Comparison of ENCODE assay signal across 8 cellular contexts in the genomic region with DNA sequence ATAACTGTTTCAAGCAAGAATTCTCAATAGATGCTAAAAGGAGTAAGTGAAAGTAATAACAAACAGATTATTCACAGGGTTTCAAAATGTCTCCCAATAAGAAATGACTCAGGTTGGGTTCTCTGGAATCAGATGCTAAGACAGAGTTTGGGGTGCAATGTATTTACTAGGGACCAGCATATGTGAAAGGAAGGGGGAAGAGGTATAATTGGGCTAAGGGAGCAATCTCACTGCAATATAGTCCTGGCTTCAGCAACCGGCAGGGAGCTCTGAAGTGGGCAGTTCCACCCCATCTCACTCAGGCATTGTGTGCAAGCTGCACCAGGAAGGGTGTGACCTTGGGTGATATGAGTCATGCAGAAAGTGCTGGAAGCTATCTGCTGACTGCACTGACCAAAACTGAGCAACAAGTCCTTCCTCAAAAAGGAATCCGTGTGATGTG. TPM values are rescaled to one million over a fixed set of nuclear protein-coding genes. Genes with fewer than 3 reads are reported as not detected.
DNase-seq lines count a peak whose midpoint lies in the region; ATAC-seq and TF ChIP-seq lines count a peak whose summit lies in the region.

No MANE protein-coding gene starts in this region.

- H3K27ac ChIP-seq in esophagus (ENCODE audit: low read depth in 2 of 2, low read length in 1 of 2), result peak overlapping the region; percentile 66 to 82
- peak overlapping the region; percentile 11 for H3K27ac ChIP-seq in vagina

- WGBS in esophagus, 2 donors, result 28 to 30% methylated on average over 2 of the region's 2 CpGs

- H3K4me3 ChIP-seq in esophagus (ENCODE audit: low read depth in 1 of 2, low read length in 2 of 2) (no peak overlapping the region), vagina (no peak overlapping the region)

- TF ChIP-seq CTCF in vagina (IDR thresholded peaks at IDR 0.05), result no peak

- H3K36me3 ChIP-seq in esophagus (ENCODE audit: control insufficient read depth in 2 of 2, insufficient read depth in 2 of 2, low read length in 1 of 2) (no peaks in the 10 kb centered on the region), vagina (no peaks in the 10 kb centered on the region)

- H3K27me3 ChIP-seq in esophagus (ENCODE audit: control insufficient read depth in 1 of 2, insufficient read depth in 2 of 2, low read length in 2 of 2), result no peaks in the 10 kb centered on the region
- H3K27me3 ChIP-seq in vagina, result no peaks in the 10 kb centered on the region

- no peak for TF ChIP-seq POLR2A in vagina (IDR thresholded peaks at IDR 0.05)

- H3K4me1 ChIP-seq in esophagus (ENCODE audit: control insufficient read depth in 2 of 2, insufficient read depth in 2 of 2, low read length in 1 of 2) (no peaks in the 10 kb centered on the region), vagina (peaks cover 14% of the 10 kb centered on the region)

- H3K9me3 ChIP-seq in esophagus (ENCODE audit: control insufficient read depth in 2 of 2, insufficient read depth in 1 of 2, low read depth in 1 of 2, low read length in 1 of 2), result peaks cover 0 to 2% of the 10 kb centered on the region in 2 donors
- H3K9me3 ChIP-seq in vagina, result no peaks in the 10 kb centered on the region

- DNase-seq in DMS53 (lab: John Stamatoyannopoulos, UW) (peak; percentile 85), HUDEP-2 (lab: John Stamatoyannopoulos, UW; ENCODE audit: unreplicated experiment in 76 of 76) (peak in 73 of 76 experiments; percentile 4 to 82 (median 52)), non-pigmented ciliary epithelial cell (ENCODE audit: low read depth) (peak; percentile 78), vagina (ENCODE audit: extremely low spot score in 2 of 2) (no peak), DMS153 (lab: John Stamatoyannopoulos, UW) (no peak)
- DNase-seq in activated CD4-positive, alpha-beta T cell treated with anti-CD3 and anti-CD28 coated beads, Interleukin-2, amount 50 U/mL, for 1 hour, result peak; percentile 34

- peak; percentile 95 for ATAC-seq in GM21526 (IDR thresholded peaks at IDR 0.05; ENCODE audit: low FRiP score, unreplicated experiment)

- intact Hi-C loops in vagina (cut with DNase I), result no loop called here

RNA-seq across cellular contexts. Expression of a gene that starts 23.4 kb away (rescaled TPM):
- polyA plus RNA-seq in esophagus, result 10 to 100 TPM; 20.3 to 27.9 TPM
- 54.8 TPM for total RNA-seq in vagina

Comparison
In these comparisons a context has a peak if more than half of its experiments do, and no peak if none do; other contexts are left out.
1. DNase-seq: peak in DMS53 (single experiment), HUDEP-2 (73 of 76), activated CD4-positive, alpha-beta T cell treated with anti-CD3 and anti-CD28 coated beads, Interleukin-2, amount 50 U/mL, for 1 hour (single experiment) and non-pigmented ciliary epithelial cell (single experiment); none in vagina (0 of 2) and DMS153 (single experiment).